Comparison of ENCODE assay signal across 9 cellular contexts in genomic region chr10:11602919-11603523, GRCh38. TPM values are rescaled to one million over a fixed set of nuclear protein-coding genes. Genes with fewer than 3 reads are reported as not detected.
DNase-seq lines count a peak whose midpoint lies in the region; ATAC-seq, FAIRE-seq and TF ChIP-seq lines count a peak whose summit lies in the region.
"Had no signal": no experiment of that assay in that cellular context is flagged by ENCODE, and none has a peak within 500 bp of the region (broad histone marks: within the 10 kb centered on the region; RNA-seq: fewer than 3 reads in every experiment).

No MANE protein-coding gene starts in this region.

- peak overlapping the region; percentile 22 for H3K4me2 ChIP-seq in astrocyte (ENCODE audit: low read length)

- intact Hi-C loops in activated CD4-positive, alpha-beta T cell treated with anti-CD3 and anti-CD28 coated beads for 36 hours (cut with DNase I, micrococcal nuclease): no loop called here
- intact Hi-C loops in spleen (cut with DNase I; ENCODE audit: low total_unique reads): loop anchor here (10.0 kb wide), 1 partner anchor 78 kb away; no protein-coding TSS in a partner anchor

- H3K4me1 Mint-ChIP-seq in activated CD4-positive, alpha-beta T cell treated with anti-CD3 and anti-CD28 coated beads for 36 hours: peaks cover 58% of the 10 kb centered on the region
- H3K4me1 Mint-ChIP-seq in astrocyte (ENCODE audit: low read depth, unreplicated experiment): peaks cover 8% of the 10 kb centered on the region

- no peaks in the 10 kb centered on the region for H3K27me3 Mint-ChIP-seq in activated CD4-positive, alpha-beta T cell treated with anti-CD3 and anti-CD28 coated beads for 36 hours
- H3K27me3 Mint-ChIP-seq in astrocyte (ENCODE audit: low read depth, unreplicated experiment): no peaks in the 10 kb centered on the region

- WGBS in spleen, 5 donors: 58 to 71% (median 65%) methylated on average over 7 of the region's 7 CpGs

- TF ChIP-seq CTCF in astrocyte (IDR thresholded peaks at IDR 0.05; ENCODE audit: insufficient read depth, low read depth, low read length) (no peak), spleen (IDR thresholded peaks at IDR 0.05 in 8 of 11, conservative IDR thresholded peaks at IDR 0.05 in 3 of 11) (no peak)

- FAIRE-seq in astrocyte (lab: Jason Lieb, UNC): peak; percentile 5

- DNase-seq in activated CD4-positive, alpha-beta T cell treated with anti-CD3 and anti-CD28 coated beads for 36 hours: no peak
- no peak for DNase-seq in activated CD4-positive, alpha-beta T cell treated with anti-CD3 and anti-CD28 coated beads, Interleukin-2, amount 50 U/mL, for 1 hour
- DNase-seq in astrocyte (ENCODE audit: low read depth) (peak; percentile 46), spleen (no peak), EL (no peak), GDM1 (lab: John Stamatoyannopoulos, UW) (no peak), iPS-NIHi7 (ENCODE audit: extremely low spot score) (no peak)
- DNase-seq: H7 had no signal

- peak overlapping the region; percentile 59 for H3K27ac ChIP-seq in HUES48 (ENCODE audit: low read depth, low read length)
- no peak overlapping the region for H3K27ac ChIP-seq in astrocyte (ENCODE audit: low read depth, low read length)
- H3K27ac ChIP-seq in spleen: peak overlapping the region in 6 of 8 donors; percentile 23 to 97 (median 96)

- peak overlapping the region; percentile 18; the same call in 1 of the 2 replicates for H3K4me3 ChIP-seq in HUES48 (ENCODE audit: low read depth, low read length)
- no peak overlapping the region for H3K4me3 ChIP-seq in astrocyte (ENCODE audit: insufficient read depth, low read depth, low read length)
- no peak overlapping the region for H3K4me3 ChIP-seq in spleen

- POLR2A ChIA-PET in activated CD4-positive, alpha-beta T cell treated with anti-CD3 and anti-CD28 coated beads for 36 hours (lab: Charles Lee): interaction anchor here (0.6 kb wide), 1 partner anchor 429 kb away, joined by 3 read pairs; no protein-coding TSS in a partner anchor

- H3K4me3 Mint-ChIP-seq in activated CD4-positive, alpha-beta T cell treated with anti-CD3 and anti-CD28 coated beads for 36 hours: no peak overlapping the region
- no peak overlapping the region for H3K4me3 Mint-ChIP-seq in astrocyte (ENCODE audit: unreplicated experiment)

- peak; percentile 31 for ATAC-seq in activated CD4-positive, alpha-beta T cell treated with anti-CD3 and anti-CD28 coated beads for 36 hours

- TF ChIP-seq POLR2A in spleen (IDR thresholded peaks at IDR 0.05): no peak

- H3K27me3 ChIP-seq in HUES48 (ENCODE audit: control insufficient read depth, insufficient read depth, low read length) (no peaks in the 10 kb centered on the region), astrocyte (ENCODE audit: insufficient read depth, low read length) (no peaks in the 10 kb centered on the region), spleen (replicated peaks in 1 of 7) (no peaks in the 10 kb centered on the region)

- CTCF ChIA-PET in activated CD4-positive, alpha-beta T cell treated with anti-CD3 and anti-CD28 coated beads for 36 hours (lab: Charles Lee): interaction anchor here (1.4 kb wide), 1 partner anchor 83 kb away, joined by 3 read pairs; no protein-coding TSS in a partner anchor

- H3K9ac ChIP-seq in HUES48 (ENCODE audit: low read depth, low read length): no peak overlapping the region
- H3K9ac ChIP-seq in astrocyte (ENCODE audit: low read length): no peak overlapping the region

- H3K9me3 ChIP-seq in HUES48 (ENCODE audit: control insufficient read depth, insufficient read depth, low read length) (no peaks in the 10 kb centered on the region), astrocyte (ENCODE audit: insufficient read depth, low read depth, low read length) (no peaks in the 10 kb centered on the region), spleen (no peaks in the 10 kb centered on the region)

- H3K4me1 ChIP-seq in HUES48 (ENCODE audit: control insufficient read depth, insufficient read depth, low read length) (peaks cover 34% of the 10 kb centered on the region), astrocyte (ENCODE audit: insufficient read depth, low read length) (peaks cover 8% of the 10 kb centered on the region), spleen (peaks cover 30 to 100% (median 86%) of the 10 kb centered on the region in 6 donors)

- H3K36me3 ChIP-seq in HUES48 (ENCODE audit: control insufficient read depth, insufficient read depth, low read length) (no peaks in the 10 kb centered on the region), astrocyte (ENCODE audit: insufficient read depth, low read length) (no peaks in the 10 kb centered on the region), spleen (no peaks in the 10 kb centered on the region)

- H3K36me3 Mint-ChIP-seq in activated CD4-positive, alpha-beta T cell treated with anti-CD3 and anti-CD28 coated beads for 36 hours (ENCODE audit: low read depth): no peaks in the 10 kb centered on the region
- no peaks in the 10 kb centered on the region for H3K36me3 Mint-ChIP-seq in astrocyte (ENCODE audit: low read depth, unreplicated experiment)

- no peak overlapping the region for H3K27ac Mint-ChIP-seq in activated CD4-positive, alpha-beta T cell treated with anti-CD3 and anti-CD28 coated beads for 36 hours
- H3K27ac Mint-ChIP-seq in astrocyte (ENCODE audit: unreplicated experiment): no peak overlapping the region

- peaks cover 93% of the 10 kb centered on the region for H3K79me2 ChIP-seq in astrocyte (ENCODE audit: insufficient read depth, low read length)

- peaks cover 46% of the 10 kb centered on the region for H4K20me1 ChIP-seq in astrocyte (ENCODE audit: insufficient read depth, low read length)

- H2AFZ ChIP-seq in astrocyte (ENCODE audit: low read depth, low read length): no peak overlapping the region

- H3K9me3 Mint-ChIP-seq in activated CD4-positive, alpha-beta T cell treated with anti-CD3 and anti-CD28 coated beads for 36 hours (ENCODE audit: low read depth): no peaks in the 10 kb centered on the region
- peaks cover 2% of the 10 kb centered on the region for H3K9me3 Mint-ChIP-seq in astrocyte (ENCODE audit: unreplicated experiment)

RNA-seq across cellular contexts. Expression of gene USP6NL, which starts 8.4 kb away (rescaled TPM):
- 1 to 10 TPM; 4.4 to 5.4 TPM for total RNA-seq in activated CD4-positive, alpha-beta T cell treated with anti-CD3 and anti-CD28 coated beads for 36 hours
- total RNA-seq in astrocyte (15.1 and 16.6 TPM in 2 replicates), spleen (10 to 100 TPM; 35.4 to 51.7 (median 43.8) TPM)
- polyA plus RNA-seq in spleen: 10 to 100 TPM; 11.0 to 13.9 (median 13.6) TPM
